Comparison of ENCODE assay signal across 8 cellular contexts in genomic region chr21:46183910-46184624, GRCh38. TPM values are rescaled to one million over a fixed set of nuclear protein-coding genes. Genes with fewer than 3 reads are reported as not detected.
DNase-seq lines count a peak whose midpoint lies in the region; ATAC-seq, FAIRE-seq and TF ChIP-seq lines count a peak whose summit lies in the region.

SPATC1L (minus strand) TSS chr21:46184459; CDS start chr21:46182816, 1,643 bp downstream.

- H3K36me3 ChIP-seq in RWPE2 (ENCODE audit: low read depth) (peaks cover 13% of the 10 kb centered on the region), astrocyte (ENCODE audit: insufficient read depth, low read length) (no peaks in the 10 kb centered on the region), right atrium auricular region (no peaks in the 10 kb centered on the region), prostate gland (no peaks in the 10 kb centered on the region)

- no peaks in the 10 kb centered on the region for H3K27me3 Mint-ChIP-seq in astrocyte (ENCODE audit: low read depth, unreplicated experiment)

- 37% methylated on average over 17 of the region's 24 CpGs for WGBS in prostate gland

- intact Hi-C loops in prostate gland (cut with DNase I), result loop anchor here (2.0 to 5.0 kb wide), 2 partner anchors 42 to 45 kb away; partner anchors contain the start of gene LSS

- no peaks in the 10 kb centered on the region for H4K20me1 ChIP-seq in astrocyte (ENCODE audit: insufficient read depth, low read length)

- H3K27ac ChIP-seq in RWPE2 (ENCODE audit: poor library complexity, severe bottlenecking) (peak within 1 kb of the TSS; percentile 54), astrocyte (ENCODE audit: low read depth, low read length) (peak within 1 kb of the TSS; percentile 55), right atrium auricular region (peak within 1 kb of the TSS; percentile 71 to 92), prostate gland (peak within 1 kb of the TSS; percentile 96 to 99)

- H3K4me3 ChIP-seq in RWPE2 (ENCODE audit: severe bottlenecking) (peak within 1 kb of the TSS; percentile 75), astrocyte (ENCODE audit: insufficient read depth, low read depth, low read length) (peak within 1 kb of the TSS; percentile 86), right atrium auricular region (peak within 1 kb of the TSS; percentile 48 to 74), prostate gland (peak within 1 kb of the TSS; percentile 39 to 62)

- no peak for FAIRE-seq in astrocyte (lab: Jason Lieb, UNC)

- no peaks in the 10 kb centered on the region for H3K9me3 Mint-ChIP-seq in astrocyte (ENCODE audit: unreplicated experiment)

- H3K36me3 Mint-ChIP-seq in astrocyte (ENCODE audit: low read depth, unreplicated experiment), result peaks cover 2% of the 10 kb centered on the region

- TF ChIP-seq POLR2A in prostate gland (IDR thresholded peaks at IDR 0.05), result peak; percentile 19

- peak within 1 kb of the TSS; percentile 76 for H2AFZ ChIP-seq in astrocyte (ENCODE audit: low read depth, low read length)

- no peaks in the 10 kb centered on the region for H3K79me2 ChIP-seq in astrocyte (ENCODE audit: insufficient read depth, low read length)

- peak within 1 kb of the TSS; percentile 80 for H3K9ac ChIP-seq in astrocyte (ENCODE audit: low read length)

- TF ChIP-seq CTCF in RWPE2 (IDR thresholded peaks at IDR 0.05; ENCODE audit: poor library complexity, severe bottlenecking), result no peak
- no peak for TF ChIP-seq CTCF in astrocyte (IDR thresholded peaks at IDR 0.05; ENCODE audit: insufficient read depth, low read depth, low read length)
- TF ChIP-seq CTCF in right atrium auricular region (IDR thresholded peaks at IDR 0.05), result no peak
- peak in 1 of 4 experiments; percentile 1 for TF ChIP-seq CTCF in prostate gland (IDR thresholded peaks at IDR 0.05)

- in situ Hi-C loops in KBM-7 (cut with MboI; ENCODE audit: low pct_unique_long_range_greater_than_20kb, low sequenced_read_pairs), result no loop called here

- DNase-seq in GM03348 (ENCODE audit: low spot score), result peak; percentile 90
- DNase-seq in RWPE2 (ENCODE audit: low spot score), result no peak
- DNase-seq in astrocyte (ENCODE audit: low read depth), result peak; percentile 77
- DNase-seq in right atrium auricular region (ENCODE audit: low spot score), result peak; percentile 68
- peak; percentile 50 for DNase-seq in prostate gland (ENCODE audit: low spot score)
- no peak for DNase-seq in KBM-7
- DNase-seq in NCI-H146 treated with DMSO at 0.1 percent for 48 hours (lab: John Stamatoyannopoulos, UW; ENCODE audit: unreplicated experiment), result no peak

- H3K4me3 Mint-ChIP-seq in astrocyte (ENCODE audit: unreplicated experiment), result peak within 1 kb of the TSS; percentile 86

- H3K9me3 ChIP-seq in RWPE2 (ENCODE audit: severe bottlenecking), result no peaks in the 10 kb centered on the region
- H3K9me3 ChIP-seq in astrocyte (ENCODE audit: insufficient read depth, low read depth, low read length), result no peaks in the 10 kb centered on the region
- H3K9me3 ChIP-seq in right atrium auricular region, result no peaks in the 10 kb centered on the region
- H3K9me3 ChIP-seq in prostate gland, result no peaks in the 10 kb centered on the region

- peaks cover 14% of the 10 kb centered on the region for H3K4me1 Mint-ChIP-seq in astrocyte (ENCODE audit: low read depth, unreplicated experiment)

- H3K27me3 ChIP-seq in RWPE2 (ENCODE audit: insufficient read depth, poor library complexity, severe bottlenecking) (no peaks in the 10 kb centered on the region), astrocyte (ENCODE audit: insufficient read depth, low read length) (no peaks in the 10 kb centered on the region), right atrium auricular region (no peaks in the 10 kb centered on the region), prostate gland (replicated peaks; ENCODE audit: insufficient read depth) (no peaks in the 10 kb centered on the region)

- peak within 1 kb of the TSS; percentile 94 for H3K4me2 ChIP-seq in astrocyte (ENCODE audit: low read length)

- ATAC-seq in HG03139 (IDR thresholded peaks at IDR 0.05; ENCODE audit: unreplicated experiment), result peak; percentile 45
- peak; percentile 79 for ATAC-seq in RWPE2 (ENCODE audit: low read depth)

- H3K27ac Mint-ChIP-seq in astrocyte (ENCODE audit: unreplicated experiment), result peak within 1 kb of the TSS; percentile 26

- peaks cover 15% of the 10 kb centered on the region for H3K4me1 ChIP-seq in RWPE2 (ENCODE audit: insufficient read depth, poor library complexity, severe bottlenecking)
- peaks cover 13% of the 10 kb centered on the region for H3K4me1 ChIP-seq in astrocyte (ENCODE audit: insufficient read depth, low read length)
- peaks cover 0 to 31% of the 10 kb centered on the region in 2 donors for H3K4me1 ChIP-seq in right atrium auricular region
- peaks cover 7% of the 10 kb centered on the region for H3K4me1 ChIP-seq in prostate gland (replicated peaks)

RNA-seq across cellular contexts. Expression of gene SPATC1L, which starts in this region (rescaled TPM):
- total RNA-seq in astrocyte, result 15.8 and 17.8 TPM in 2 replicates
- 10 to 100 TPM in 1 of 2 donors, 1 to 10 TPM in 1; 8.7 to 12.5 TPM for total RNA-seq in right atrium auricular region
- 10 to 100 TPM; 42.0 to 79.4 TPM for total RNA-seq in prostate gland

Comparison
In these comparisons a context has a peak if more than half of its experiments do, and no peak if none do; other contexts are left out.
1. DNase-seq: peak in GM03348 (single experiment), astrocyte (single experiment), right atrium auricular region (single experiment) and prostate gland (single experiment); none in RWPE2 (single experiment), KBM-7 (single experiment) and NCI-H146 treated with DMSO at 0.1 percent for 48 hours (single experiment).
2. Peak in every context shown above with its lines, with median percentiles within 50 percentile points of each other: H3K27ac ChIP-seq and H3K4me3 ChIP-seq.